Comparison of ENCODE assay signal across 2 cellular contexts in the genomic region with DNA sequence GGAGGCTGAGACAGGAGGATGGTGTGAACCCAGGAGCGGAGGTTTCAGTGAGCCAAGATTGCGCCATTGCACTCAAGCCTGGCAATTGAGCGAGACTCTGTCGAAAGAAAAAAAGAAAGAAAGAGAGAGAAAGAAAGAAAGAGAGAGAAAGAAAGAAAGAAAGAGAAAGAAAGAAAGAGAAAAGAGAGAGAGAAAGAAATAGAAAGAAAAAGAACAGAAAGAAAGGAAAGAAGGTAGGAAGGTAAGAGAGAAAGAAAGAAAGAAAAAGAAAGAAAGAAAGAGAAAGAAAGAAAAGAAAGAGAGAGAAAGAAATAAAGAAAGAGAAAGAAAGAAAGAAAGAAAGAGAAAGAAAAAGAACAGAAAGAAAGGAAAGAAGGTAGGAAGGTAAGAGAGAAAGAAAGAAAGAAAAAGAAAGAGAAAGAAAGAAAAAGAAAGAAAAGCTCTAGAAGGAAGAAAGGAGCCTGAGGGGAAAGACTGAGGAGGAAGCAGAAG.
TF ChIP-seq lines count a peak whose summit lies in the region.

No MANE protein-coding gene starts in this region.

TF ChIP-seq in HEK293, 187 proteins besides CTCF, POLR2A, EP300 and RAD21:
- peak; percentile 96 for TF ChIP-seq ZNF366 (tag by site-specific recombination; conservative IDR thresholded peaks at IDR 0.05)
- peak; percentile 95 for TF ChIP-seq PRDM1 (tag by site-specific recombination; IDR thresholded peaks at IDR 0.05)

TF ChIP-seq in WTC11, 78 proteins besides CTCF, POLR2A, EP300 and RAD21:
- TF ChIP-seq ZNF512 (CRISPR knock-in tag; IDR thresholded peaks at IDR 0.05; ENCODE audit: borderline replicate concordance): peak; percentile 93; the same call in 1 of the 2 replicates
